8 cellular contexts compared by ENCODE assay signal in genomic region chr5:80407735-80408474, GRCh38.
DNase-seq lines count a peak whose midpoint lies in the region; ATAC-seq, FAIRE-seq and TF ChIP-seq lines count a peak whose summit lies in the region.

Gene ZFYVE16, plus strand, starts transcription at chr5:80408064. Its CDS starts 26,084 bp downstream, at chr5:80434148.

- peak within 1 kb of the TSS; percentile 77 for H3K9ac ChIP-seq in OCI-LY3 (ENCODE audit: low read length)

- H3K27ac ChIP-seq in OCI-LY3 (ENCODE audit: low read length) = peak within 1 kb of the TSS; percentile 67

- H3K9me3 ChIP-seq in OCI-LY3 (ENCODE audit: insufficient read depth, low read length) = no peaks in the 10 kb centered on the region

- H4K20me1 ChIP-seq in OCI-LY3 (ENCODE audit: insufficient read depth, low read length) = no peaks in the 10 kb centered on the region

- no peaks in the 10 kb centered on the region for H3K27me3 ChIP-seq in OCI-LY3 (ENCODE audit: low read depth, low read length)

- DNase-seq in D721Med (ENCODE audit: insufficient read length, low spot score) = peak; percentile 66
- DNase-seq in HuH-7.5 (ENCODE audit: low spot score) = peak; percentile 76
- peak; percentile 94 for DNase-seq in activated T-cell treated with anti-CD3 and anti-CD28 coated beads for 24 hours (ENCODE audit: low read depth)
- DNase-seq in epidermal melanocyte (ENCODE audit: insufficient read length, low spot score) = peak; percentile 93
- DNase-seq in middle frontal gyrus (ENCODE audit: extremely low spot score, low spot score) = peak; percentile 98
- DNase-seq in stimulated activated CD8-positive, alpha-beta memory T cell treated with anti-CD3 and anti-CD28 coated beads, Interleukin-2, amount 100 ng/mL, for 48 hours (ENCODE audit: low read depth in 2 of 2) = peak; percentile 94 to 95

- H3K36me3 ChIP-seq in OCI-LY3 (replicated peaks; ENCODE audit: low read depth, low read length) = peaks cover 2% of the 10 kb centered on the region

- H3K79me2 ChIP-seq in OCI-LY3 (ENCODE audit: low read length) = no peaks in the 10 kb centered on the region; the same call in 1 of the 2 replicates

- ATAC-seq in GM21526 (IDR thresholded peaks at IDR 0.05; ENCODE audit: low FRiP score, unreplicated experiment) = peak; percentile 89

- peak within 1 kb of the TSS; percentile 29 for H2AFZ ChIP-seq in OCI-LY3 (ENCODE audit: low read depth, low read length)

- peak within 1 kb of the TSS; percentile 80 for H3K4me3 ChIP-seq in OCI-LY3 (ENCODE audit: low read length)

- TF ChIP-seq CTCF in D721Med (IDR thresholded peaks at IDR 0.05; ENCODE audit: insufficient read depth, missing control alignments) (no peak), OCI-LY3 (IDR thresholded peaks at IDR 0.05; ENCODE audit: low read depth, low read length) (no peak)

- peaks cover 8% of the 10 kb centered on the region for H3K4me1 ChIP-seq in OCI-LY3 (ENCODE audit: low read length)

- H3K4me2 ChIP-seq in OCI-LY3 (ENCODE audit: low read length) = peak within 1 kb of the TSS; percentile 84

- no peak for FAIRE-seq in D721Med (lab: Jason Lieb, UNC)

Comparison
In these comparisons a context has a peak if more than half of its experiments do, and no peak if none do; other contexts are left out.
1. Peak in every context shown above with its lines: DNase-seq, ATAC-seq, H3K4me3 ChIP-seq and H3K27ac ChIP-seq.